9 cellular contexts compared by ENCODE assay signal in the genomic region with DNA sequence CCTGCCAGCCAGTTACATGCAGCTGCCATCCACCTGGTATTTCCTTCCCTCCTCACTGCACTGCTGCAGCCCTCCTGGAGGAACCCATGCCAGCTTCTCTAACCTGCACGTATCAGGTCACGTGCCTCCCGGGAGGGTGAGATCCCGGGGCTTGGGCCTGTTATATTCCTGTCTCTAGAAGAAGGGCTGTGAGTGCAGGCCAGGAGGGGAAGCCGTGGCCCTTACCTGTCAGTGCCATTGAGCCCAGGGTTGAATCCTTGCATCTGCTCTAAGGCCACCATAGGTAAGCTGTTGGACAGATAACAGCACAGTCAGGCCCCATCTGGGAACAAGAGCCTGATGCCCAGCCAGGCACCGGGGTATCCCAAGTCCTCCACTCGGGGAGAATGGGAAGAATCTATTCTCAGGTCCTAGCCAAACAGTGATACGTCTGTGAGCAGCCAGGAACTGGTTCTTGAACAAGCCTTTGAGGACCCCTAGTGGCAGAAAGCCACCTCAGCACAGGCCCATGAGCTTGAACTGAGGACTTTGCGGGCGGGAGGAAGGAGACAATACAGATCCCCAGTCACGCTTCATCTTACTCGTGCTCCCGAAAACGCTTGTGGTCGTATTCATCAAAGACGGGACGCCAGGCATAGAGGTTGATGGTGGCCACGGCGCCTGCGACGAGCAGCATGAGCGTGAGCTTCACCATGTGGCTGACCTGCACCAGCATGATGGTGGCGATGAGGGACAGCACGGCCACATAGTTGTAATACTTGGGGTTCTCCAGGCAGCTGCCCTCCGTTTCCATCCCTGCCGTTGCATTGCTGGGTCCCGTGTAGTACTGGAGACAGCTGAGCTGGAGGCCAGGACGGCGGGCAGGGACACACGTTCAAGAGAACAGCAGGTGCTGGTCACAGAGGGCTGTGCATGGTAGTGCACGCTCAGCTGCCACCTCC. TPM values are rescaled to one million over a fixed set of nuclear protein-coding genes. Genes with fewer than 3 reads are reported as not detected.
A peak's percentile ranks its signal among the peaks of the same experiment; 100 is the strongest.
DNase-seq lines count a peak whose midpoint lies in the region; ATAC-seq and TF ChIP-seq lines count a peak whose summit lies in the region.
"Had no signal": no experiment of that assay in that cellular context is flagged by ENCODE, and none has a peak within 500 bp of the region (broad histone marks: within the 10 kb centered on the region; RNA-seq: fewer than 3 reads in every experiment).

No MANE protein-coding gene starts in this region.

- 65% methylated on average over 11 of the region's 31 CpGs for WGBS in esophagus muscularis mucosa

- peaks cover 4% of the 10 kb centered on the region for H3K36me3 ChIP-seq in CD4-positive, CD25-positive, alpha-beta regulatory T cell (ENCODE audit: control insufficient read depth, insufficient read depth, low read length)
- peaks cover 39% of the 10 kb centered on the region for H3K36me3 ChIP-seq in HUES48 (ENCODE audit: control insufficient read depth, insufficient read depth, low read length)
- H3K36me3 ChIP-seq in esophagus muscularis mucosa: peaks cover 0 to 24% (median 6%) of the 10 kb centered on the region in 4 donors

- no peak overlapping the region for H3K9ac ChIP-seq in HUES48 (ENCODE audit: low read depth, low read length)

- TF ChIP-seq EP300 in esophagus muscularis mucosa (IDR thresholded peaks at IDR 0.05): no peak

- H3K27me3 Mint-ChIP-seq in CD4-positive, CD25-positive, alpha-beta regulatory T cell: no peaks in the 10 kb centered on the region
- no peaks in the 10 kb centered on the region for H3K27me3 Mint-ChIP-seq in naive thymus-derived CD8-positive, alpha-beta T cell
- H3K27me3 Mint-ChIP-seq: dendritic cell treated with granulocyte-macrophage colony-stimulating factor and Interleukin-4, amounts not matched to agents 40 ng/mL and 50 ng/mL, for 4 days had no signal

- H3K9me3 ChIP-seq in CD4-positive, CD25-positive, alpha-beta regulatory T cell (ENCODE audit: control insufficient read depth in 2 of 2, low read length in 2 of 2): no peaks in the 10 kb centered on the region
- H3K9me3 ChIP-seq in HUES48 (ENCODE audit: control insufficient read depth, insufficient read depth, low read length): no peaks in the 10 kb centered on the region
- H3K9me3 ChIP-seq in esophagus muscularis mucosa: no peaks in the 10 kb centered on the region

- no peak for TF ChIP-seq POLR2A in esophagus muscularis mucosa (IDR thresholded peaks at IDR 0.05; ENCODE audit: low read depth)

- H3K36me3 Mint-ChIP-seq in CD4-positive, CD25-positive, alpha-beta regulatory T cell: peaks cover 3% of the 10 kb centered on the region
- peaks cover 0 to 8% (median 0%) of the 10 kb centered on the region in 3 donors for H3K36me3 Mint-ChIP-seq in naive thymus-derived CD8-positive, alpha-beta T cell
- peaks cover 61% of the 10 kb centered on the region for H3K36me3 Mint-ChIP-seq in stimulated activated effector memory CD8-positive, alpha-beta T cell treated with anti-CD3 and anti-CD28 coated beads, Interleukin-12 subunit alpha, Interleukin-12 subunit beta, amount 100 ng/mL, for 72 hours

- TF ChIP-seq CTCF in esophagus muscularis mucosa (IDR thresholded peaks at IDR 0.05): peak; percentile 81 to 88 (median 83)

- intact Hi-C loops in esophagus muscularis mucosa (cut with DNase I): loop anchor here (1.0 kb wide), 1 partner anchor 418 kb away; no protein-coding TSS in a partner anchor

- H3K4me1 ChIP-seq in CD4-positive, CD25-positive, alpha-beta regulatory T cell (ENCODE audit: control insufficient read depth, insufficient read depth, low read length, poor library complexity, severe bottlenecking): peaks cover 22% of the 10 kb centered on the region
- H3K4me1 ChIP-seq in HUES48 (ENCODE audit: control insufficient read depth, insufficient read depth, low read length) (peaks cover 21% of the 10 kb centered on the region), esophagus muscularis mucosa (peaks cover 8 to 11% (median 10%) of the 10 kb centered on the region in 4 donors)

- peak; percentile 81 to 88 for ATAC-seq in CD4-positive, CD25-positive, alpha-beta regulatory T cell (ENCODE audit: low read depth in 2 of 2)
- peak; percentile 83 for ATAC-seq in GM19372 (IDR thresholded peaks at IDR 0.05; ENCODE audit: low read depth, unreplicated experiment)
- peak; percentile 97 to 98 for ATAC-seq in naive thymus-derived CD8-positive, alpha-beta T cell
- ATAC-seq in stimulated activated effector memory CD8-positive, alpha-beta T cell treated with anti-CD3 and anti-CD28 coated beads, Interleukin-12 subunit alpha, Interleukin-12 subunit beta, amount 100 ng/mL, for 72 hours: peak; percentile 86

- DNase-seq in CD4-positive, CD25-positive, alpha-beta regulatory T cell: peak; percentile 59 to 86 (median 78)
- DNase-seq in OCI-M1 (lab: John Stamatoyannopoulos, UW) (peak; percentile 82), activated T-cell treated with anti-CD3 and anti-CD28 coated beads for 4 hours (peak; percentile 63), esophagus muscularis mucosa (ENCODE audit: extremely low spot score) (no peak)
- peak; percentile 40 to 86 (median 65) for DNase-seq in naive thymus-derived CD8-positive, alpha-beta T cell
- peak; percentile 51 to 79 for DNase-seq in stimulated activated effector memory CD8-positive, alpha-beta T cell treated with anti-CD3 and anti-CD28 coated beads, Interleukin-12 subunit alpha, Interleukin-12 subunit beta, amount 100 ng/mL, for 72 hours (ENCODE audit: low spot score in 2 of 2)

- H3K4me3 ChIP-seq in CD4-positive, CD25-positive, alpha-beta regulatory T cell (ENCODE audit: low read depth, low read length): no peak overlapping the region
- no peak overlapping the region for H3K4me3 ChIP-seq in HUES48 (ENCODE audit: low read depth, low read length)
- H3K4me3 ChIP-seq in esophagus muscularis mucosa: no peak overlapping the region

- H3K27ac ChIP-seq in CD4-positive, CD25-positive, alpha-beta regulatory T cell (ENCODE audit: insufficient read depth, low read length, poor library complexity, severe bottlenecking): peak overlapping the region; percentile 49
- peak overlapping the region; percentile 2 for H3K27ac ChIP-seq in HUES48 (ENCODE audit: low read depth, low read length)
- H3K27ac ChIP-seq in esophagus muscularis mucosa (replicated peaks in 1 of 4): no peak overlapping the region

- H3K4me3 Mint-ChIP-seq in CD4-positive, CD25-positive, alpha-beta regulatory T cell: no peak overlapping the region
- H3K4me3 Mint-ChIP-seq in naive thymus-derived CD8-positive, alpha-beta T cell: peak overlapping the region in 1 of 10 donors; percentile 6
- no peak overlapping the region for H3K4me3 Mint-ChIP-seq in stimulated activated effector memory CD8-positive, alpha-beta T cell treated with anti-CD3 and anti-CD28 coated beads, Interleukin-12 subunit alpha, Interleukin-12 subunit beta, amount 100 ng/mL, for 72 hours
- H3K4me3 Mint-ChIP-seq: dendritic cell treated with granulocyte-macrophage colony-stimulating factor and Interleukin-4, amounts not matched to agents 40 ng/mL and 50 ng/mL, for 4 days had no signal

- H3K27ac Mint-ChIP-seq in CD4-positive, CD25-positive, alpha-beta regulatory T cell: peak overlapping the region; percentile 59 to 79 (median 73)
- H3K27ac Mint-ChIP-seq in naive thymus-derived CD8-positive, alpha-beta T cell: peak overlapping the region in 4 of 10 donors; percentile 9 to 77 (median 21)
- H3K27ac Mint-ChIP-seq in stimulated activated effector memory CD8-positive, alpha-beta T cell treated with anti-CD3 and anti-CD28 coated beads, Interleukin-12 subunit alpha, Interleukin-12 subunit beta, amount 100 ng/mL, for 72 hours: peak overlapping the region; percentile 89
- H3K27ac Mint-ChIP-seq: dendritic cell treated with granulocyte-macrophage colony-stimulating factor and Interleukin-4, amounts not matched to agents 40 ng/mL and 50 ng/mL, for 4 days had no signal

- peaks cover 9 to 25% (median 17%) of the 10 kb centered on the region in 4 donors for H3K4me1 Mint-ChIP-seq in CD4-positive, CD25-positive, alpha-beta regulatory T cell
- H3K4me1 Mint-ChIP-seq in naive thymus-derived CD8-positive, alpha-beta T cell: peaks cover 0 to 13% (median 4%) of the 10 kb centered on the region in 4 donors
- H3K4me1 Mint-ChIP-seq in stimulated activated effector memory CD8-positive, alpha-beta T cell treated with anti-CD3 and anti-CD28 coated beads, Interleukin-12 subunit alpha, Interleukin-12 subunit beta, amount 100 ng/mL, for 72 hours: peaks cover 26% of the 10 kb centered on the region

- POLR2A ChIA-PET in naive thymus-derived CD8-positive, alpha-beta T cell (lab: Charles Lee): interaction anchor here (0.9 kb wide), 1 partner anchor 417 kb away, joined by 3 read pairs; no protein-coding TSS in a partner anchor

- no peaks in the 10 kb centered on the region for H3K9me3 Mint-ChIP-seq in CD4-positive, CD25-positive, alpha-beta regulatory T cell
- H3K9me3 Mint-ChIP-seq in naive thymus-derived CD8-positive, alpha-beta T cell: no peaks in the 10 kb centered on the region
- H3K9me3 Mint-ChIP-seq in stimulated activated effector memory CD8-positive, alpha-beta T cell treated with anti-CD3 and anti-CD28 coated beads, Interleukin-12 subunit alpha, Interleukin-12 subunit beta, amount 100 ng/mL, for 72 hours: no peaks in the 10 kb centered on the region
- H3K9me3 Mint-ChIP-seq: dendritic cell treated with granulocyte-macrophage colony-stimulating factor and Interleukin-4, amounts not matched to agents 40 ng/mL and 50 ng/mL, for 4 days had no signal

- H3K27me3 ChIP-seq in CD4-positive, CD25-positive, alpha-beta regulatory T cell (ENCODE audit: control insufficient read depth, insufficient read depth, low read length): no peaks in the 10 kb centered on the region
- H3K27me3 ChIP-seq in HUES48 (ENCODE audit: control insufficient read depth, insufficient read depth, low read length) (no peaks in the 10 kb centered on the region), esophagus muscularis mucosa (no peaks in the 10 kb centered on the region)

RNA-seq across cellular contexts. Expression of gene CENPO, which starts 34.4 kb away (rescaled TPM):
- total RNA-seq in CD4-positive, CD25-positive, alpha-beta regulatory T cell: 9.2 TPM
- polyA plus RNA-seq in CD4-positive, CD25-positive, alpha-beta regulatory T cell: 1 to 10 TPM; 1.2 to 6.4 (median 3.2) TPM
- 1 to 10 TPM; 1.2 to 2.7 (median 1.4) TPM for total RNA-seq in esophagus muscularis mucosa
- 1 to 10 TPM; 5.8 to 7.1 TPM for total RNA-seq in naive thymus-derived CD8-positive, alpha-beta T cell
- 1 to 10 TPM; 1.2 to 4.1 (median 1.8) TPM for polyA plus RNA-seq in naive thymus-derived CD8-positive, alpha-beta T cell

RNA-seq across cellular contexts. Expression of gene PTRHD1, which starts 34.4 kb away (rescaled TPM):
- total RNA-seq in CD4-positive, CD25-positive, alpha-beta regulatory T cell: 16.9 TPM
- 10 to 100 TPM; 50.5 to 83.0 (median 55.6) TPM for polyA plus RNA-seq in CD4-positive, CD25-positive, alpha-beta regulatory T cell
- 10 to 100 TPM in 3 of 4 donors, 1 to 10 TPM in 1; 8.1 to 20.4 (median 15.6) TPM for total RNA-seq in esophagus muscularis mucosa
- 10 to 100 TPM; 11.3 to 12.1 TPM for total RNA-seq in naive thymus-derived CD8-positive, alpha-beta T cell
- polyA plus RNA-seq in naive thymus-derived CD8-positive, alpha-beta T cell: 10 to 100 TPM; 39.1 to 66.9 (median 54.9) TPM

Comparison
In these comparisons a context has a peak if more than half of its experiments do, and no peak if none do; other contexts are left out.
1. H3K27ac ChIP-seq: peak in CD4-positive, CD25-positive, alpha-beta regulatory T cell (single experiment) and HUES48 (single experiment); none in esophagus muscularis mucosa (0 of 4).
2. Peak in every context shown above with its lines, with median percentiles within 50 percentile points of each other: ATAC-seq.